13 cellular contexts compared by ENCODE assay signal in genomic region chr2:111007757-111008688, GRCh38.
"Had no signal": no experiment of that assay in that cellular context is flagged by ENCODE, and none has a peak within 500 bp of the region (broad histone marks: within the 10 kb centered on the region; RNA-seq: fewer than 3 reads in every experiment).

No MANE protein-coding gene starts in this region.

- H3K4me3 ChIP-seq: adrenal gland, gastroesophageal sphincter, stomach had no signal

- H3K9me3 Mint-ChIP-seq: effector memory CD8-positive, alpha-beta T cell had no signal

- H3K4me1 ChIP-seq: adrenal gland, gastroesophageal sphincter, parathyroid adenoma had no signal

- H3K36me3 ChIP-seq: adrenal gland, gastroesophageal sphincter, stomach had no signal

- H3K4me3 Mint-ChIP-seq: effector memory CD8-positive, alpha-beta T cell had no signal

- FAIRE-seq: kidney, urothelium cell line had no signal

- H3K9me3 ChIP-seq: adrenal gland had no signal

- H3K27ac Mint-ChIP-seq: effector memory CD8-positive, alpha-beta T cell had no signal

- H3K27me3 ChIP-seq: adrenal gland, gastroesophageal sphincter, stomach had no signal

- DNase-seq: activated naive CD4-positive, alpha-beta T cell treated with anti-CD3 and anti-CD28 coated beads, Interleukin-2, amount 50 U/mL, for 16 hours; adrenal gland; caudate nucleus; cortex of kidney; effector memory CD8-positive, alpha-beta T cell; kidney; stimulated activated CD4-positive, alpha-beta T cell treated with anti-CD3 and anti-CD28 coated beads, Interleukin-15, amount 100 ng/mL, for 24 hours; stimulated activated CD4-positive, alpha-beta T cell treated with anti-CD3 and anti-CD28 coated beads, Interleukin-4, amount 100 ng/mL, for 4 hours; stomach had no signal

- ATAC-seq: effector memory CD8-positive, alpha-beta T cell; gastroesophageal sphincter had no signal

- H3K27ac ChIP-seq: adrenal gland, epithelial cell of prostate, gastroesophageal sphincter, parathyroid adenoma, stomach had no signal
